Comparison of ENCODE assay signal across 30 cellular contexts in genomic region chr22:35482974-35483373, GRCh38. TPM values are rescaled to one million over a fixed set of nuclear protein-coding genes. Genes with fewer than 3 reads are reported as not detected.
"Had no signal": no experiment of that assay in that cellular context is flagged by ENCODE, and none has a peak within 500 bp of the region (broad histone marks: within the 10 kb centered on the region; RNA-seq: fewer than 3 reads in every experiment).

No MANE protein-coding gene starts in this region.

- H3K9ac ChIP-seq: neural progenitor cell, parathyroid adenoma had no signal

- H3K9me3 Mint-ChIP-seq: natural killer cell; nephron; neural progenitor cell; stimulated activated memory B cell treated with anti-CD40 and anti-IgM and Interleukin-4, amounts not matched to agents 10 μg/mL and 1 μg/mL and 100 μg/mL, for 72 hours; stimulated activated naive CD8-positive, alpha-beta T cell treated with anti-CD3 and anti-CD28 coated beads, Interleukin-15, amount 100 ng/mL, for 72 hours; type B pancreatic cell had no signal

- H3K4me2 ChIP-seq: neural progenitor cell, smooth muscle cell had no signal

- H3K27ac ChIP-seq: neural progenitor cell, ovary, parathyroid adenoma, psoas muscle, skin epidermis, spleen, suprapubic skin, testis, tibial artery, upper lobe of right lung, uterus had no signal

- H3K36me3 ChIP-seq: neural progenitor cell, ovary, spleen, suprapubic skin, tibial artery, transverse colon, upper lobe of right lung, uterus had no signal

- H3K27ac Mint-ChIP-seq: natural killer cell; nephron; neural progenitor cell; progenitor cell of endocrine pancreas; stimulated activated memory B cell treated with anti-CD40 and anti-IgM and Interleukin-4, amounts not matched to agents 10 μg/mL and 1 μg/mL and 100 μg/mL, for 72 hours; type B pancreatic cell had no signal

- H3K36me3 Mint-ChIP-seq: natural killer cell, neural progenitor cell, type B pancreatic cell had no signal

- ATAC-seq: natural killer cell; psoas muscle; right cardiac atrium; sciatic nerve; stimulated activated memory B cell treated with anti-CD40 and anti-IgM and Interleukin-4, amounts not matched to agents 10 μg/mL and 1 μg/mL and 100 μg/mL, for 72 hours; stimulated activated naive CD8-positive, alpha-beta T cell treated with anti-CD3 and anti-CD28 coated beads, Interleukin-15, amount 100 ng/mL, for 72 hours; stimulated activated naive CD8-positive, alpha-beta T cell treated with anti-CD3 and anti-CD28 coated beads, Interleukin-15, Interleukin-2, amounts not matched to agents 100 U/mL and 50 U/mL, for 24 hours; upper lobe of right lung had no signal

- H3K4me3 Mint-ChIP-seq: natural killer cell; nephron; neural progenitor cell; stimulated activated memory B cell treated with anti-CD40 and anti-IgM and Interleukin-4, amounts not matched to agents 10 μg/mL and 1 μg/mL and 100 μg/mL, for 72 hours; stimulated activated naive CD8-positive, alpha-beta T cell treated with anti-CD3 and anti-CD28 coated beads, Interleukin-15, amount 100 ng/mL, for 72 hours; type B pancreatic cell had no signal

- H3K27me3 ChIP-seq: neural progenitor cell, ovary, suprapubic skin, testis, transverse colon, uterus had no signal

- H3K4me1 ChIP-seq: parathyroid adenoma had no signal

- DNase-seq: natural killer cell; occipital lobe; ovary; psoas muscle; right cardiac atrium; spleen; stimulated activated CD4-positive, alpha-beta T cell treated with anti-CD3 and anti-CD28 coated beads, Interleukin-12 subunit alpha, Interleukin-12 subunit beta, amount 100 ng/mL, for 4 hours; stimulated activated CD4-positive, alpha-beta T cell treated with anti-CD3 and anti-CD28 coated beads, Interleukin-1b, Interleukin-23, amount 100 ng/mL, for 48 hours; stimulated activated CD4-positive, alpha-beta T cell treated with anti-CD3 and anti-CD28 coated beads, Interleukin-4, amount 100 ng/mL, for 1 hour; stimulated activated CD4-positive, alpha-beta T cell treated with anti-CD3 and anti-CD28 coated beads, Interleukin-4, amount 100 ng/mL, for 4 hours; stimulated activated CD8-positive, alpha-beta memory T cell treated with anti-CD3 and anti-CD28 coated beads, Interleukin-4, amount 100 ng/mL, for 48 hours; stimulated activated naive CD4-positive, alpha-beta T cell; stimulated activated naive CD8-positive, alpha-beta T cell treated with anti-CD3 and anti-CD28 coated beads, Interleukin-15, amount 100 ng/mL, for 72 hours; stimulated activated naive CD8-positive, alpha-beta T cell treated with anti-CD3 and anti-CD28 coated beads, Interleukin-15, Interleukin-2, amounts not matched to agents 100 U/mL and 50 U/mL, for 24 hours; substantia nigra; testis; tibial artery; transverse colon; upper lobe of right lung; uterus had no signal

- H3K4me3 ChIP-seq: neural progenitor cell, ovary, psoas muscle, skin epidermis, smooth muscle cell, spleen, suprapubic skin, testis, tibial artery, transverse colon, upper lobe of right lung, uterus had no signal

- H3K9me3 ChIP-seq: ovary, psoas muscle, suprapubic skin, testis, tibial artery, transverse colon, upper lobe of right lung, uterus had no signal

RNA-seq across cellular contexts. Expression of gene RASD2, which starts 57.7 kb away (rescaled TPM):
- polyA plus RNA-seq: smooth muscle cell had no signal
